Comparison of ENCODE assay signal across 16 cellular contexts in genomic region chr1:223824287-223824686, GRCh38. TPM values are rescaled to one million over a fixed set of nuclear protein-coding genes. Genes with fewer than 3 reads are reported as not detected.
DNase-seq lines count a peak whose midpoint lies in the region; ATAC-seq and TF ChIP-seq lines count a peak whose summit lies in the region.
"Had no signal": no experiment of that assay in that cellular context is flagged by ENCODE, and none has a peak within 500 bp of the region (broad histone marks: within the 10 kb centered on the region; RNA-seq: fewer than 3 reads in every experiment).

No MANE protein-coding gene starts in this region.

- H3K9me3 ChIP-seq in Caco-2 (no peaks in the 10 kb centered on the region), trophoblast cell (ENCODE audit: insufficient read depth, low read depth, low read length) (no peaks in the 10 kb centered on the region), testis (no peaks in the 10 kb centered on the region)

- H2AK5ac ChIP-seq in trophoblast cell (ENCODE audit: low read length), result no peak overlapping the region

- no peak overlapping the region for H3K4me3 ChIP-seq in Caco-2 (ENCODE audit: low read depth, low read length)
- no peak overlapping the region for H3K4me3 ChIP-seq in HL-60 (replicated peaks; ENCODE audit: insufficient read depth, low read length)
- no peak overlapping the region for H3K4me3 ChIP-seq in trophoblast cell (ENCODE audit: low read depth, low read length)
- H3K4me3 ChIP-seq in testis, result no peak overlapping the region
- H3K4me3 ChIP-seq: GM23338 had no signal

- DNase-seq in Caco-2, result no peak
- no peak for DNase-seq in HL-60 (ENCODE audit: low read depth in 1 of 2, low spot score in 1 of 2)
- no peak for DNase-seq in left lobe of liver (ENCODE audit: low spot score)
- DNase-seq in trophoblast cell, result no peak
- no peak for DNase-seq in testis
- no peak for DNase-seq in SIG-M5 treated with dmso at 0.1 percent for 504 hours (lab: John Stamatoyannopoulos, UW; ENCODE audit: unreplicated experiment)
- no peak for DNase-seq in NK-92 (lab: John Stamatoyannopoulos, UW; ENCODE audit: unreplicated experiment)
- DNase-seq: ACHN; CD4-positive, alpha-beta T cell; DMS153; DMS79; GDM1; HCEC 1CT; IMR-90 had no signal

- no peak overlapping the region for H2BK5ac ChIP-seq in trophoblast cell (ENCODE audit: low read depth, low read length, poor library complexity)

- H3K27me3 Mint-ChIP-seq in Caco-2 (ENCODE audit: insufficient read depth, unreplicated experiment), result no peaks in the 10 kb centered on the region
- H3K27me3 Mint-ChIP-seq: CD4-positive, alpha-beta T cell had no signal

- no CpG with 5 or more reads among the region's 9 CpGs for WGBS in trophoblast cell (ENCODE audit: extremely low coverage, insufficient coverage, insufficient read length)
- 91 to 93% methylated on average over 9 of the region's 9 CpGs for WGBS in testis, 2 donors

- H4K8ac ChIP-seq in trophoblast cell (ENCODE audit: low read depth, low read length), result no peak overlapping the region

- BruUV-seq in Caco-2 (replicated peaks; lab: Mats Ljungman, UMichigan), result no TSS peak

- peak; percentile 78 for ATAC-seq in left lobe of liver

- H4K12ac ChIP-seq in trophoblast cell (ENCODE audit: low read depth, low read length), result no peak overlapping the region

- intact Hi-C loops in Caco-2 (cut with micrococcal nuclease; ENCODE audit: unreplicated experiment) (no loop called here), testis (cut with DNase I; ENCODE audit: low total_unique reads) (no loop called here)

- CTCF ChIA-PET in Caco-2 (lab: Charles Lee), result no interaction called here

- peak overlapping the region; percentile 98 for H3K4ac ChIP-seq in trophoblast cell (ENCODE audit: low read depth, low read length)

- H3K79me1 ChIP-seq in trophoblast cell (ENCODE audit: low read length), result no peaks in the 10 kb centered on the region

- POLR2A ChIA-PET in Caco-2 (lab: Charles Lee), result no interaction called here

- no peak overlapping the region for H3K18ac ChIP-seq in trophoblast cell (ENCODE audit: low read length)

- no peak overlapping the region for H3K4me3 Mint-ChIP-seq in Caco-2 (ENCODE audit: unreplicated experiment)
- H3K4me3 Mint-ChIP-seq: CD4-positive, alpha-beta T cell; GM23338 had no signal

- no peak overlapping the region for H2BK12ac ChIP-seq in trophoblast cell (ENCODE audit: low read length)

- H3K14ac ChIP-seq in trophoblast cell (ENCODE audit: low read length), result no peak overlapping the region

- no peak overlapping the region for H3K9ac ChIP-seq in trophoblast cell (ENCODE audit: low read length)

- no peak for TF ChIP-seq POLR2A in testis (IDR thresholded peaks at IDR 0.05)

- no peak overlapping the region for H4K91ac ChIP-seq in trophoblast cell (ENCODE audit: low read depth, low read length)

- peak overlapping the region; percentile 71 for H3K27ac ChIP-seq in HL-60 (replicated peaks)
- no peak overlapping the region for H3K27ac ChIP-seq in trophoblast cell (ENCODE audit: low read depth, low read length)
- H3K27ac ChIP-seq in testis, result no peak overlapping the region
- H3K27ac ChIP-seq: C4-2B had no signal

- H3K4me2 ChIP-seq in trophoblast cell (ENCODE audit: low read length), result no peak overlapping the region
- H3K4me2 ChIP-seq: GM23338 had no signal

- H2AFZ ChIP-seq in trophoblast cell (ENCODE audit: insufficient read depth, low read length, poor library complexity), result no peak overlapping the region
- H2AFZ ChIP-seq: GM23338 had no signal

- no peaks in the 10 kb centered on the region for H3K9me3 Mint-ChIP-seq in Caco-2 (ENCODE audit: unreplicated experiment)
- H3K9me3 Mint-ChIP-seq: CD4-positive, alpha-beta T cell; GM23338 had no signal

- no peaks in the 10 kb centered on the region for H3K27me3 ChIP-seq in Caco-2 (replicated peaks; ENCODE audit: control insufficient read depth, insufficient read depth, low read length)
- H3K27me3 ChIP-seq in HL-60 (ENCODE audit: insufficient read depth, poor library complexity, severe bottlenecking), result no peaks in the 10 kb centered on the region
- H3K27me3 ChIP-seq in trophoblast cell (ENCODE audit: insufficient read depth, low read length), result no peaks in the 10 kb centered on the region
- H3K27me3 ChIP-seq in testis, result no peaks in the 10 kb centered on the region

- peak overlapping the region; percentile 5 for H3K27ac Mint-ChIP-seq in Caco-2 (ENCODE audit: unreplicated experiment)
- H3K27ac Mint-ChIP-seq: CD4-positive, alpha-beta T cell; GM23338 had no signal

- no peak overlapping the region for H3K23ac ChIP-seq in trophoblast cell (ENCODE audit: low read length)

- TF ChIP-seq CTCF in Caco-2 (IDR thresholded peaks at IDR 0.05; ENCODE audit: insufficient read depth in 1 of 2, low read depth in 1 of 2, low read length in 1 of 2, severe bottlenecking in 1 of 2, unreplicated experiment in 1 of 2), result no peak
- TF ChIP-seq CTCF in HL-60 (IDR thresholded peaks at IDR 0.05; ENCODE audit: insufficient read depth, low read length), result no peak
- TF ChIP-seq CTCF in testis (IDR thresholded peaks at IDR 0.05), result no peak

- H3K4me1 Mint-ChIP-seq in Caco-2 (ENCODE audit: low read depth, unreplicated experiment), result peaks cover 53% of the 10 kb centered on the region

- H2BK120ac ChIP-seq in trophoblast cell (ENCODE audit: insufficient read depth, low read length, poor library complexity), result no peak overlapping the region

- peaks cover 24% of the 10 kb centered on the region for H3K36me3 Mint-ChIP-seq in Caco-2 (ENCODE audit: insufficient read depth, unreplicated experiment)

- peaks cover 26% of the 10 kb centered on the region for H3K79me2 ChIP-seq in trophoblast cell (ENCODE audit: control insufficient read depth, insufficient read depth, low read length, poor library complexity)

- peaks cover 34% of the 10 kb centered on the region for H3K4me1 ChIP-seq in Caco-2
- peaks cover 15 to 20% of the 10 kb centered on the region in 2 experiments for H3K4me1 ChIP-seq in trophoblast cell (ENCODE audit: control insufficient read depth in 1 of 2, insufficient read depth in 2 of 2, low read length in 2 of 2)
- H3K4me1 ChIP-seq in testis, result peaks cover 11% of the 10 kb centered on the region

- H3K36me3 ChIP-seq in Caco-2 (ENCODE audit: control insufficient read depth, insufficient read depth, low read length) (no peaks in the 10 kb centered on the region), trophoblast cell (ENCODE audit: control insufficient read depth in 1 of 2, insufficient read depth in 2 of 2, low read length in 2 of 2) (peaks cover under 1 to 9% of the 10 kb centered on the region in 2 experiments), testis (ENCODE audit: low read depth, missing control alignments) (no peaks in the 10 kb centered on the region)

RNA-seq across cellular contexts. Expression of gene TP53BP2, which starts 21.5 kb away (rescaled TPM):
- total RNA-seq in Caco-2 (2022) (49.6 and 51.2 TPM in 2 replicates), left lobe of liver (11.6 TPM), testis (10 to 100 TPM; 64.3 to 99.3 TPM)
- polyA plus RNA-seq in trophoblast cell (2013), result 56.4 and 57.3 TPM in 2 replicates
- polyA plus RNA-seq in testis (ENCODE audit: insufficient read depth, low read depth, low replicate concordance), result 29.6 TPM
